32 cellular contexts compared by ENCODE assay signal in the genomic region with DNA sequence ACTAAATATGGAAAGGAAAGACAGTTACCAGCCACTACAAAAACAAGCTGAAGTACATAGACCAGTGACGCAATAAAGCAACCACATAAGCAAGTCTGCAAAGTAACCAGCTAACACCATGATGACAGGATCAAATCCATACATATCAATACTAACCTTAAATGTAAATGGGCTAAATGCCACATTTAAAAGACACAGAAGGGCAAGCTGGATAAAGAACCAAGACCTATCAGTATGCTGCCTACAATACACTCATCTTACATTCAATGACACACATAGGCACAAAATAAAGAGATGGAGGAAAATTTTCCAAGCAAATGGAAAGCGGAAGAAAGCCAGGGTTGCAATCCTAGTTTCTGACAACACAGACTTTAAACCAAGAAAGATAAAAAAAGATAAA.
"Had no signal": no experiment of that assay in that cellular context is flagged by ENCODE, and none has a peak within 500 bp of the region (broad histone marks: within the 10 kb centered on the region; RNA-seq: fewer than 3 reads in every experiment).

No MANE protein-coding gene starts in this region.

- H3K4me1 ChIP-seq: adrenal gland, body of pancreas, esophagus squamous epithelium, gastroesophageal sphincter, heart right ventricle had no signal

- H3K4me3 ChIP-seq: adrenal gland, body of pancreas, esophagus squamous epithelium, gastroesophageal sphincter, heart right ventricle had no signal

- DNase-seq: activated CD4-positive, alpha-beta memory T cell treated with anti-CD3 and anti-CD28 coated beads for 36 hours; activated CD4-positive, alpha-beta T cell treated with anti-CD3 and anti-CD28 coated beads for 36 hours; activated CD4-positive, alpha-beta T cell treated with anti-CD3 and anti-CD28 coated beads, Interleukin-2, amount 10 ng/mL, durations not matched to agents 24 days and 14 days; activated CD4-positive, CD25-positive, alpha-beta regulatory T cell; activated CD4-positive, CD25-positive, alpha-beta regulatory T cell treated with anti-CD3 and anti-CD28 coated beads, Interleukin-2, amount 50 U/mL, for 72 hours; activated CD8-positive, alpha-beta memory T cell treated with anti-CD3 and anti-CD28 coated beads, Interleukin-2, amount 10 ng/mL, durations not matched to agents 7 days and 5 days; activated CD8-positive, alpha-beta memory T cell treated with anti-CD3 and anti-CD28 coated beads, Interleukin-2, amount 50 U/mL, for 4 hours; activated CD8-positive, alpha-beta T cell treated with anti-CD3 and anti-CD28 coated beads, Interleukin-2, amount 10 ng/mL, durations not matched to agents 7 days and 5 days; activated effector memory CD4-positive, alpha-beta T cell treated with anti-CD3 and anti-CD28 coated beads, Interleukin-2, amount 50 U/mL, for 16 hours; activated naive CD4-positive, alpha-beta T cell treated with anti-CD3 and anti-CD28 coated beads for 36 hours; activated naive CD8-positive, alpha-beta T cell treated with anti-CD3 and anti-CD28 coated beads for 36 hours; activated naive CD8-positive, alpha-beta T cell treated with anti-CD3 and anti-CD28 coated beads, Interleukin-2, amount 50 U/mL, for 24 hours; activated T-cell treated with anti-CD3 and anti-CD28 coated beads, Interleukin-2, amount 50 U/mL, for 1 hour; activated T-cell treated with anti-CD3 and anti-CD28 coated beads, Interleukin-2, amount 50 U/mL, for 48 hours; adrenal gland; amygdala; aorta; body of pancreas; caudate nucleus; cortex of kidney; dermis blood vessel endothelial cell; effector CD4-positive, alpha-beta T cell; esophagus squamous epithelium; foreskin melanocyte; heart right ventricle; T-helper 17 cell; T1000 had no signal

- ATAC-seq: activated CD4-positive, alpha-beta T cell treated with anti-CD3 and anti-CD28 coated beads for 36 hours; activated CD8-positive, alpha-beta memory T cell treated with anti-CD3 and anti-CD28 coated beads, Interleukin-2, amount 10 ng/mL, durations not matched to agents 7 days and 5 days; activated CD8-positive, alpha-beta T cell treated with anti-CD3 and anti-CD28 coated beads, Interleukin-2, amount 10 ng/mL, durations not matched to agents 7 days and 5 days; activated naive CD8-positive, alpha-beta T cell treated with anti-CD3 and anti-CD28 coated beads, Interleukin-2, amount 50 U/mL, for 24 hours; body of pancreas; gastroesophageal sphincter; heart right ventricle; T-helper 17 cell had no signal

- H3K27me3 ChIP-seq: body of pancreas had no signal

- H3K9me3 ChIP-seq: adrenal gland, body of pancreas, esophagus squamous epithelium had no signal

- FAIRE-seq: colon, endometrium, endothelial cell of umbilical vein had no signal

- H3K27ac ChIP-seq: adrenal gland, body of pancreas, epithelial cell of prostate, esophagus squamous epithelium, gastroesophageal sphincter, heart right ventricle had no signal

- H3K36me3 ChIP-seq: adrenal gland, esophagus squamous epithelium, gastroesophageal sphincter, heart right ventricle had no signal
